25 cellular contexts compared by ENCODE assay signal in genomic region chr6:90263653-90264052, GRCh38. TPM values are rescaled to one million over a fixed set of nuclear protein-coding genes. Genes with fewer than 3 reads are reported as not detected.
DNase-seq lines count a peak whose midpoint lies in the region; ATAC-seq and TF ChIP-seq lines count a peak whose summit lies in the region.
"Had no signal": no experiment of that assay in that cellular context is flagged by ENCODE, and none has a peak within 500 bp of the region (broad histone marks: within the 10 kb centered on the region; RNA-seq: fewer than 3 reads in every experiment).

No MANE protein-coding gene starts in this region.

- H3K27ac ChIP-seq in CD4-positive, alpha-beta memory T cell (ENCODE audit: low read depth, low read length): no peak overlapping the region
- no peak overlapping the region for H3K27ac ChIP-seq in GM23338 (ENCODE audit: low read depth)
- no peak overlapping the region for H3K27ac ChIP-seq in prostate gland
- H3K27ac ChIP-seq: C4-2B, spleen, VCaP had no signal

- H3K9me3 Mint-ChIP-seq in activated CD8-positive, alpha-beta T cell treated with anti-CD3 and anti-CD28 coated beads, Interleukin-2, amount 10 ng/mL, durations not matched to agents 7 days and 5 days (ENCODE audit: insufficient read depth): peaks cover 6% of the 10 kb centered on the region
- peaks cover 0 to 6% (median 0%) of the 10 kb centered on the region in 8 donors for H3K9me3 Mint-ChIP-seq in CD4-positive, alpha-beta memory T cell
- no peaks in the 10 kb centered on the region for H3K9me3 Mint-ChIP-seq in GM23338
- H3K9me3 Mint-ChIP-seq: HFFc6 had no signal

- H3K4me1 ChIP-seq in CD4-positive, alpha-beta memory T cell (ENCODE audit: insufficient read depth, low read length): peaks cover 55% of the 10 kb centered on the region
- H3K4me1 ChIP-seq in GM23338 (ENCODE audit: insufficient read depth) (no peaks in the 10 kb centered on the region), prostate gland (replicated peaks) (no peaks in the 10 kb centered on the region)

- peak; percentile 25 for ATAC-seq in activated CD8-positive, alpha-beta T cell treated with anti-CD3 and anti-CD28 coated beads, Interleukin-2, amount 10 ng/mL, durations not matched to agents 7 days and 5 days
- no peak for ATAC-seq in GM23338

- H3K36me3 ChIP-seq in CD4-positive, alpha-beta memory T cell (ENCODE audit: insufficient read depth, low read length): no peaks in the 10 kb centered on the region
- no peaks in the 10 kb centered on the region for H3K36me3 ChIP-seq in GM23338 (ENCODE audit: insufficient read depth)
- no peaks in the 10 kb centered on the region for H3K36me3 ChIP-seq in prostate gland
- H3K36me3 ChIP-seq: spleen had no signal

- no peak overlapping the region for H3K4me3 Mint-ChIP-seq in activated CD8-positive, alpha-beta T cell treated with anti-CD3 and anti-CD28 coated beads, Interleukin-2, amount 10 ng/mL, durations not matched to agents 7 days and 5 days
- H3K4me3 Mint-ChIP-seq in CD4-positive, alpha-beta memory T cell: peak overlapping the region in 1 of 8 donors; percentile 25
- H3K4me3 Mint-ChIP-seq in GM23338: no peak overlapping the region
- H3K4me3 Mint-ChIP-seq: HFFc6, nephron progenitor cell, type B pancreatic cell had no signal

- H3K4me2 ChIP-seq in GM23338: no peak overlapping the region

- peaks cover 4% of the 10 kb centered on the region for H3K9me2 ChIP-seq in GM23338 (ENCODE audit: insufficient read depth)

- intact Hi-C loops in CD4-positive, alpha-beta memory T cell (cut with micrococcal nuclease): no loop called here
- intact Hi-C loops in prostate gland (cut with DNase I): no loop called here

- H4K20me1 ChIP-seq in GM23338 (replicated peaks; ENCODE audit: insufficient read depth): no peaks in the 10 kb centered on the region

- no peaks in the 10 kb centered on the region for H3K27me3 Mint-ChIP-seq in activated CD8-positive, alpha-beta T cell treated with anti-CD3 and anti-CD28 coated beads, Interleukin-2, amount 10 ng/mL, durations not matched to agents 7 days and 5 days (ENCODE audit: low read depth)
- no peaks in the 10 kb centered on the region for H3K27me3 Mint-ChIP-seq in CD4-positive, alpha-beta memory T cell
- H3K27me3 Mint-ChIP-seq in GM23338 (ENCODE audit: insufficient read depth, low read depth, poor library complexity): peaks cover 3% of the 10 kb centered on the region
- H3K27me3 Mint-ChIP-seq: type B pancreatic cell had no signal

- no peaks in the 10 kb centered on the region for H3K9me3 ChIP-seq in CD4-positive, alpha-beta memory T cell (ENCODE audit: control insufficient read depth in 1 of 2, low read length in 2 of 2)
- no peaks in the 10 kb centered on the region for H3K9me3 ChIP-seq in prostate gland
- H3K9me3 ChIP-seq: spleen had no signal

- CTCF ChIA-PET in activated CD8-positive, alpha-beta T cell treated with anti-CD3 and anti-CD28 coated beads, Interleukin-2, amount 10 ng/mL, durations not matched to agents 7 days and 5 days (lab: Charles Lee): interaction anchor here (0.8 to 3.1 kb wide), 13 partner anchors 10 to 323 kb away, joined by 3 to 24 read pairs (median 5); no protein-coding TSS in a partner anchor
- CTCF ChIA-PET in CD4-positive, alpha-beta memory T cell (lab: Charles Lee; ENCODE audit: partially characterized antibody): interaction anchor here (0.8 kb wide), 1 partner anchor 10 kb away, joined by 7 read pairs; no protein-coding TSS in a partner anchor

- H3F3A ChIP-seq in GM23338 (replicated peaks; ENCODE audit: low read depth): no peaks in the 10 kb centered on the region

- TF ChIP-seq CTCF in GM23338 (conservative IDR thresholded peaks at IDR 0.05; ENCODE audit: low read depth in 2 of 2) (no peak), prostate gland (IDR thresholded peaks at IDR 0.05) (no peak)

- H3K27me3 ChIP-seq in CD4-positive, alpha-beta memory T cell (ENCODE audit: insufficient read depth, low read length): no peaks in the 10 kb centered on the region
- H3K27me3 ChIP-seq in GM23338 (ENCODE audit: insufficient read depth) (no peaks in the 10 kb centered on the region), prostate gland (replicated peaks; ENCODE audit: insufficient read depth) (no peaks in the 10 kb centered on the region)
- H3K27me3 ChIP-seq: spleen had no signal

- no peaks in the 10 kb centered on the region for H3K79me2 ChIP-seq in GM23338 (replicated peaks; ENCODE audit: insufficient read depth)

- TF ChIP-seq POLR2A in prostate gland (IDR thresholded peaks at IDR 0.05): no peak

- H2AFZ ChIP-seq in GM23338: no peak overlapping the region

- no peak overlapping the region for H3K4me3 ChIP-seq in CD4-positive, alpha-beta memory T cell (ENCODE audit: low read length in 2 of 2)
- no peak overlapping the region for H3K4me3 ChIP-seq in GM23338
- no peak overlapping the region for H3K4me3 ChIP-seq in prostate gland
- H3K4me3 ChIP-seq: spleen had no signal

- POLR2A ChIA-PET in activated CD8-positive, alpha-beta T cell treated with anti-CD3 and anti-CD28 coated beads, Interleukin-2, amount 10 ng/mL, durations not matched to agents 7 days and 5 days (lab: Charles Lee): interaction anchor here (0.8 to 1.8 kb wide), 5 partner anchors 11 to 30 kb away, joined by 3 to 6 read pairs (median 4); no protein-coding TSS in a partner anchor
- POLR2A ChIA-PET in CD4-positive, alpha-beta memory T cell (lab: Charles Lee; ENCODE audit: partially characterized antibody): interaction anchor here (1.7 kb wide), 1 partner anchor 10 kb away, joined by 11 read pairs; no protein-coding TSS in a partner anchor

- DNase-seq in NOMO-1 treated with DMSO at 0.1 percent for 48 hours (lab: John Stamatoyannopoulos, UW; ENCODE audit: unreplicated experiment) (peak; percentile 6), NOMO-1 treated with dmso at 0.1 percent for 144 hours (lab: John Stamatoyannopoulos, UW; ENCODE audit: unreplicated experiment) (no peak), EL (peak; percentile 10), iris pigment epithelial cell (ENCODE audit: low read depth) (peak; percentile 77), GM23338 (ENCODE audit: low spot score) (no peak), prostate gland (ENCODE audit: low spot score) (no peak)
- DNase-seq in activated CD8-positive, alpha-beta T cell treated with anti-CD3 and anti-CD28 coated beads, Interleukin-2, amount 10 ng/mL, durations not matched to agents 7 days and 5 days: no peak
- DNase-seq in CD4-positive, alpha-beta memory T cell: no peak
- DNase-seq: 8988T; activated naive CD4-positive, alpha-beta T cell treated with Interleukin-2 at 50 U/mL for 16 hours; central memory CD4-positive, alpha-beta T cell; DMS53; effector CD8-positive, alpha-beta T cell; HFFc6; hypothalamus; mesendoderm; NCI-H2227 treated with DMSO at 0.1 percent for 48 hours; nephron progenitor cell; NK-92 treated with Interleukin-12 subunit alpha and Interleukin-12 subunit beta, amount 100 ng/mL, for 24 hours; Right ventricle myocardium superior; spleen; T-helper 1 cell had no signal

- peak overlapping the region; percentile 39 for H3K27ac Mint-ChIP-seq in activated CD8-positive, alpha-beta T cell treated with anti-CD3 and anti-CD28 coated beads, Interleukin-2, amount 10 ng/mL, durations not matched to agents 7 days and 5 days
- H3K27ac Mint-ChIP-seq in CD4-positive, alpha-beta memory T cell: no peak overlapping the region
- H3K27ac Mint-ChIP-seq in GM23338: no peak overlapping the region
- H3K27ac Mint-ChIP-seq: HFFc6, nephron progenitor cell, type B pancreatic cell had no signal

- peaks cover 95% of the 10 kb centered on the region for H3K4me1 Mint-ChIP-seq in activated CD8-positive, alpha-beta T cell treated with anti-CD3 and anti-CD28 coated beads, Interleukin-2, amount 10 ng/mL, durations not matched to agents 7 days and 5 days (ENCODE audit: low read depth)
- H3K4me1 Mint-ChIP-seq in CD4-positive, alpha-beta memory T cell: peaks cover 34 to 88% (median 60%) of the 10 kb centered on the region in 4 donors
- no peaks in the 10 kb centered on the region for H3K4me1 Mint-ChIP-seq in GM23338
- H3K4me1 Mint-ChIP-seq: nephron progenitor cell had no signal

- peaks cover 76% of the 10 kb centered on the region for H3K36me3 Mint-ChIP-seq in activated CD8-positive, alpha-beta T cell treated with anti-CD3 and anti-CD28 coated beads, Interleukin-2, amount 10 ng/mL, durations not matched to agents 7 days and 5 days (ENCODE audit: low read depth)
- H3K36me3 Mint-ChIP-seq in CD4-positive, alpha-beta memory T cell: peaks cover 26 to 35% of the 10 kb centered on the region in 2 donors
- H3K36me3 Mint-ChIP-seq in GM23338 (ENCODE audit: low read depth): no peaks in the 10 kb centered on the region

TF ChIP-seq in GM23338, 12 proteins besides CTCF, POLR2A, EP300 and RAD21 (continues in another document):
- no peak for TF ChIP-seq REST (IDR thresholded peaks at IDR 0.05; ENCODE audit: unreplicated experiment)

RNA-seq across cellular contexts. Expression of gene BACH2, which starts 33.0 kb away (rescaled TPM):
- 10 to 100 TPM; 61.3 to 70.9 TPM for total RNA-seq in activated CD8-positive, alpha-beta T cell treated with anti-CD3 and anti-CD28 coated beads, Interleukin-2, amount 10 ng/mL, durations not matched to agents 7 days and 5 days
- total RNA-seq in CD4-positive, alpha-beta memory T cell: 10 to 100 TPM; 44.4 to 48.0 TPM
- 1 to 10 TPM; 6.5 to 7.2 TPM for polyA plus RNA-seq in CD4-positive, alpha-beta memory T cell
- total RNA-seq in GM23338 (2014; rRNA removed; shearing (Covaris generic)): 3.3 and 5.7 TPM in 2 replicates
- 1.3 and 1.6 TPM in 2 replicates for polyA plus RNA-seq in GM23338 (2016; fragmentation: Nextera tagmentation; extraction: Ambion mirVana)
- total RNA-seq in prostate gland: 1 to 10 TPM; 5.2 to 5.7 TPM
- total RNA-seq: HFFc6 had no signal

Comparison
In these comparisons a context has a peak if more than half of its experiments do, and no peak if none do; other contexts are left out.
1. DNase-seq: peak in NOMO-1 treated with DMSO at 0.1 percent for 48 hours (single experiment), EL (single experiment) and iris pigment epithelial cell (single experiment); none in NOMO-1 treated with dmso at 0.1 percent for 144 hours (single experiment), activated CD8-positive, alpha-beta T cell treated with anti-CD3 and anti-CD28 coated beads, Interleukin-2, amount 10 ng/mL, durations not matched to agents 7 days and 5 days (single experiment), CD4-positive, alpha-beta memory T cell (0 of 5), GM23338 (single experiment) and prostate gland (single experiment).